9 cellular contexts compared by ENCODE assay signal in the genomic region with DNA sequence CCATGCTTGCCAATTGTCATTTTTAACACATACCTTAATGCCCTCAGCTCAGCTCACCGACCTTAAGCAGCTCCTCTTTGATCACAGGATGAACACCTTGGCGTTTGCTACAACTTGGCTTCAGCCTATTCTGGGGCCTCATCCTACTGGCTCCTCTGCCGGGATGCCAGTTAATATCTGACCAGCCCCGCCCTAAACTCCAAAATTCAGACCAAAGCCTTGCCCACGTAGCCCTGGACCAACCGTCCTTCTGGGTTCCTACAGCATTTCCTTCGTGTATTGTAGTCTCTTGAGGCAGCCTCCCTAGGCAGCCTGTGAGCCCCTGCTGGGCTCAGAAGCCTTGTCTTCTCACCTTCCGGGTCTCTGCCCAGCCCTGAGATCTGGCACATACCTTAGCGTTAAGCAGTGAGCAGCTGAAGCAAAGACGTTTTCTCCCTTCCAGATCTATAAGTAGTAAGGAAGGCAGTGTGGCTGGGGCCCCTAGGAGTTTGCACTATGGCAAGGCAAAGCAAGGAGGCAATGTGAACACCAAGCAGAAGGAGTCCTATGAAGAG. TPM values are rescaled to one million over a fixed set of nuclear protein-coding genes. Genes with fewer than 3 reads are reported as not detected.
DNase-seq lines count a peak whose midpoint lies in the region; ATAC-seq, FAIRE-seq and TF ChIP-seq lines count a peak whose summit lies in the region.
"Had no signal": no experiment of that assay in that cellular context is flagged by ENCODE, and none has a peak within 500 bp of the region (broad histone marks: within the 10 kb centered on the region; RNA-seq: fewer than 3 reads in every experiment).

No MANE protein-coding gene starts in this region.

- H3K4me3 Mint-ChIP-seq in IgD-negative memory B cell, result peak overlapping the region; percentile 70 to 93 (median 90)
- H3K4me3 Mint-ChIP-seq: activated CD8-positive, alpha-beta T cell treated with anti-CD3 and anti-CD28 coated beads, Interleukin-2, amount 10 ng/mL, durations not matched to agents 7 days and 5 days had no signal

- peaks cover 5% of the 10 kb centered on the region for H3K27me3 Mint-ChIP-seq in IgD-negative memory B cell

- H3K36me3 Mint-ChIP-seq in IgD-negative memory B cell, result no peaks in the 10 kb centered on the region

- peaks cover 0 to 38% (median 14%) of the 10 kb centered on the region in 3 donors for H3K4me1 Mint-ChIP-seq in IgD-negative memory B cell

- ATAC-seq in right lobe of liver, result peak; percentile 68 to 77 (median 72)
- ATAC-seq in GM21825 (IDR thresholded peaks at IDR 0.05; ENCODE audit: unreplicated experiment), result no peak

- no peaks in the 10 kb centered on the region for H3K36me3 ChIP-seq in bronchial epithelial cell (ENCODE audit: control insufficient read depth, insufficient read depth, low read length)
- H3K36me3 ChIP-seq in right lobe of liver, result no peaks in the 10 kb centered on the region
- H3K36me3 ChIP-seq in thymus (ENCODE audit: control insufficient read depth, insufficient read depth), result no peaks in the 10 kb centered on the region

- WGBS in right lobe of liver (ENCODE audit: insufficient coverage, low coverage, low lambda C conversion rate, missing lambda C conversion rate), result 28% methylated on average over 8 of the region's 10 CpGs
- WGBS in thymus, result 75% methylated on average over 10 of the region's 10 CpGs

- no peaks in the 10 kb centered on the region for H3K9me3 Mint-ChIP-seq in IgD-negative memory B cell

- peak overlapping the region; percentile 65 to 99 (median 98) for H3K27ac Mint-ChIP-seq in IgD-negative memory B cell
- H3K27ac Mint-ChIP-seq: activated CD8-positive, alpha-beta T cell treated with anti-CD3 and anti-CD28 coated beads, Interleukin-2, amount 10 ng/mL, durations not matched to agents 7 days and 5 days had no signal

- no peak for FAIRE-seq in bronchial epithelial cell (lab: Jason Lieb, UNC)
- FAIRE-seq: GM19239 had no signal

- H3K27ac ChIP-seq in right lobe of liver (peak overlapping the region in 2 of 3 donors; percentile 5 to 40), thymus (ENCODE audit: low read depth) (no peak overlapping the region)

- intact Hi-C loops in right lobe of liver (cut with DNase I), result no loop called here

- DNase-seq in bronchial epithelial cell (ENCODE audit: low read depth) (no peak), right lobe of liver (peak in 1 of 3 donors; percentile 66), putamen (ENCODE audit: low spot score) (no peak)
- no peak for DNase-seq in activated effector memory CD4-positive, alpha-beta T cell treated with Interleukin-2 at 50 U/mL for 16 hours
- DNase-seq: activated CD8-positive, alpha-beta T cell treated with anti-CD3 and anti-CD28 coated beads, Interleukin-2, amount 10 ng/mL, durations not matched to agents 7 days and 5 days had no signal

- TF ChIP-seq CTCF in bronchial epithelial cell (IDR thresholded peaks at IDR 0.05; ENCODE audit: insufficient read depth, low read length, severe bottlenecking) (no peak), right lobe of liver (IDR thresholded peaks at IDR 0.05) (no peak)

- no peak for TF ChIP-seq POLR2A in right lobe of liver (IDR thresholded peaks at IDR 0.05)

- H3K4me3 ChIP-seq in bronchial epithelial cell (ENCODE audit: low read depth, low read length), result peak overlapping the region; percentile 88
- H3K4me3 ChIP-seq in right lobe of liver, result peak overlapping the region; percentile 68 to 86 (median 79)
- peak overlapping the region; percentile 60 for H3K4me3 ChIP-seq in thymus (ENCODE audit: low read length)

- peaks cover 0 to 11% (median 0%) of the 10 kb centered on the region in 4 donors for H3K4me1 ChIP-seq in right lobe of liver
- H3K4me1 ChIP-seq in thymus (ENCODE audit: control insufficient read depth, insufficient read depth, low read length), result peaks cover 2% of the 10 kb centered on the region

- H3K27me3 ChIP-seq in bronchial epithelial cell (ENCODE audit: control insufficient read depth, insufficient read depth, low read length), result no peaks in the 10 kb centered on the region
- no peaks in the 10 kb centered on the region for H3K27me3 ChIP-seq in right lobe of liver
- H3K27me3 ChIP-seq in thymus (ENCODE audit: control insufficient read depth, insufficient read depth), result peaks cover 4% of the 10 kb centered on the region

- no peaks in the 10 kb centered on the region for H3K9me3 ChIP-seq in right lobe of liver
- no peaks in the 10 kb centered on the region for H3K9me3 ChIP-seq in thymus (ENCODE audit: control insufficient read depth)

RNA-seq across cellular contexts. Expression of a gene that starts 0.8 kb away (rescaled TPM):
- 0.45 TPM for polyA plus RNA-seq in IgD-negative memory B cell
- total RNA-seq in bronchial epithelial cell, result not detected in 2 replicates
- total RNA-seq in right lobe of liver, result not detected
- 0.11 TPM for polyA plus RNA-seq in thymus
- total RNA-seq: activated CD8-positive, alpha-beta T cell treated with anti-CD3 and anti-CD28 coated beads, Interleukin-2, amount 10 ng/mL, durations not matched to agents 7 days and 5 days had no signal
